In genomic region chr5:34915856-34916192, GRCh38 we compare ENCODE assay signal across 8 cellular contexts. TPM values are rescaled to one million over a fixed set of nuclear protein-coding genes. Genes with fewer than 3 reads are reported as not detected.
A peak's percentile ranks its signal among the peaks of the same experiment; 100 is the strongest.
DNase-seq lines count a peak whose midpoint lies in the region; ATAC-seq and TF ChIP-seq lines count a peak whose summit lies in the region.

No MANE protein-coding gene starts in this region.

- H3K4me3 ChIP-seq in SJCRH30 (peak overlapping the region; percentile 97), iPS-18c (ENCODE audit: insufficient read depth, low read depth, low read length) (peak overlapping the region; percentile 96), thyroid gland (replicated peaks in 1 of 3) (peak overlapping the region; percentile 70 to 92 (median 72))

- 0 to 1% methylated on average over 20 of the region's 20 CpGs for WGBS in thyroid gland, 2 donors

- peak; percentile 13 for ATAC-seq in HG02571 (IDR thresholded peaks at IDR 0.05; ENCODE audit: unreplicated experiment)

- TF ChIP-seq POLR2A in thyroid gland (IDR thresholded peaks at IDR 0.05) = no peak

- intact Hi-C loops in thyroid gland (cut with DNase I) = no loop called here

- H3K27me3 ChIP-seq in SJCRH30 (no peaks in the 10 kb centered on the region), thyroid gland (no peaks in the 10 kb centered on the region)

- no peak for TF ChIP-seq CTCF in thyroid gland (IDR thresholded peaks at IDR 0.05)

- H3K4me1 ChIP-seq in SJCRH30 = peaks cover 14% of the 10 kb centered on the region
- H3K4me1 ChIP-seq in thyroid gland = peaks cover 21 to 27% of the 10 kb centered on the region in 2 donors

- H3K36me3 ChIP-seq in SJCRH30 (peaks cover 45% of the 10 kb centered on the region), thyroid gland (peaks cover 6 to 11% of the 10 kb centered on the region in 2 donors)

- H3K9me3 ChIP-seq in SJCRH30 (replicated peaks) = no peaks in the 10 kb centered on the region
- no peaks in the 10 kb centered on the region for H3K9me3 ChIP-seq in iPS-18c (ENCODE audit: control insufficient read depth, insufficient read depth, low read length)
- H3K9me3 ChIP-seq in thyroid gland = no peaks in the 10 kb centered on the region

- H3K27ac ChIP-seq in SJCRH30 (peak overlapping the region; percentile 86), thyroid gland (peak overlapping the region; percentile 38 to 80 (median 80))

- DNase-seq in DMS 273 (lab: John Stamatoyannopoulos, UW; ENCODE audit: unreplicated experiment) (peak; percentile 61), DMS 273 treated with DMSO at 0.1 percent for 48 hours (lab: John Stamatoyannopoulos, UW) (no peak), SJCRH30 (no peak), thyroid gland (no peak), middle frontal gyrus (ENCODE audit: extremely low spot score, low spot score) (no peak), UCSD-AML1 (lab: John Stamatoyannopoulos, UW; ENCODE audit: unreplicated experiment) (no peak)

RNA-seq across cellular contexts. Expression of gene BRIX1, which starts 0.3 kb away (rescaled TPM):
- total RNA-seq in SJCRH30 (2014; rRNA removed; shearing (Covaris generic)) = 145 and 161 TPM in 2 replicates
- total RNA-seq in thyroid gland = 10 to 100 TPM; 16.2 to 24.5 (median 20.8) TPM

RNA-seq across cellular contexts. Expression of gene RAD1, which starts 0.5 kb away (rescaled TPM):
- total RNA-seq in SJCRH30 (2014; rRNA removed; shearing (Covaris generic)) = 64.9 and 65.8 TPM in 2 replicates
- 10 to 100 TPM; 31.1 to 40.7 (median 37.5) TPM for total RNA-seq in thyroid gland

RNA-seq across cellular contexts. Expression of gene DNAJC21, which starts 13.5 kb away (rescaled TPM):
- 64.9 and 68.8 TPM in 2 replicates for total RNA-seq in SJCRH30 (2014; rRNA removed; shearing (Covaris generic))
- total RNA-seq in thyroid gland = 10 to 100 TPM; 33.5 to 68.1 (median 48.4) TPM
